ENCODE assay signal across 8 cellular contexts in the genomic region with DNA sequence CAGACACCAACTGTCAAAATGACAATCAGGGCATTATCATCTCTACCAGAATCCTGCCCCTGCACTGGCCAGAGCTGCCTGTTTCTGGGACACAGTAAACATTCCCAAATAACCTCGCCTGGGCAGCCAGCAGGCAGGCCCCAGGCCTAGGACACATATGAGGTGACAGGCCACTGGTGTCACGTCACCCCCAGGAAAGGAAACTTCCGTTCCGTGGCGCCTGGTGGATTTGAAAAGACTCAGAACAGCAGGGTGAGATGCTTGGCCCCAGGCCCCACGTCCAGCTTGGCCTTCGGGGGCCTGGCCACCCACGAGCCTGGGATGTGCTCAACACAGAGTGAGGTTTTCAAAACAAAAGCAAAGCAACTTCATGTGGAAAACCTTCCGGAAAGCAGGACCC. TPM values are rescaled to one million over a fixed set of nuclear protein-coding genes. Genes with fewer than 3 reads are reported as not detected.
DNase-seq lines count a peak whose midpoint lies in the region; ATAC-seq and TF ChIP-seq lines count a peak whose summit lies in the region.

No MANE protein-coding gene starts in this region.

- H3K27me3 Mint-ChIP-seq in HFFc6 (ENCODE audit: insufficient read depth) = peaks cover 9% of the 10 kb centered on the region

- TF ChIP-seq EP300 in esophagus muscularis mucosa (IDR thresholded peaks at IDR 0.05) = no peak

- no peaks in the 10 kb centered on the region for H3K4me1 Mint-ChIP-seq in HFFc6 (ENCODE audit: low read depth)

- DNase-seq in PC-3 = no peak
- no peak for DNase-seq in esophagus muscularis mucosa (ENCODE audit: extremely low spot score)
- DNase-seq in prostate gland (ENCODE audit: low spot score) = no peak
- no peak for DNase-seq in NCI-H2107 (lab: John Stamatoyannopoulos, UW)
- no peak for DNase-seq in HFFc6

- H3K79me2 ChIP-seq in DOHH2 (ENCODE audit: control insufficient read depth, low read length) = peaks cover 53% of the 10 kb centered on the region
- peaks cover 31% of the 10 kb centered on the region for H3K79me2 ChIP-seq in PC-3 (ENCODE audit: low read length)

- no peaks in the 10 kb centered on the region for H3K9me2 ChIP-seq in DOHH2 (replicated peaks; ENCODE audit: control insufficient read depth, low read length)
- no peaks in the 10 kb centered on the region for H3K9me2 ChIP-seq in PC-3 (replicated peaks; ENCODE audit: low read length)

- POLR2A ChIA-PET in PC-3 (lab: Charles Lee; ENCODE audit: unreplicated experiment) = no interaction called here

- H3K4me3 ChIP-seq in DOHH2 (ENCODE audit: low read length) (peak overlapping the region; percentile 69), PC-3 (ENCODE audit: low read length) (peak overlapping the region; percentile 64), esophagus muscularis mucosa (peak overlapping the region; percentile 76 to 89 (median 84)), prostate gland (peak overlapping the region; percentile 89 to 90)

- CTCF ChIA-PET in PC-3 (lab: Charles Lee) = no interaction called here

- H3K9me3 Mint-ChIP-seq in HFFc6 = no peaks in the 10 kb centered on the region; the same call in 1 of the 2 replicates

- H3K36me3 Mint-ChIP-seq in HFFc6 (ENCODE audit: low read depth) = no peaks in the 10 kb centered on the region

- intact Hi-C loops in PC-3 (cut with micrococcal nuclease) = no loop called here
- intact Hi-C loops in esophagus muscularis mucosa (cut with DNase I) = loop anchor here (10.0 kb wide), 1 partner anchor 52 kb away; no protein-coding TSS in a partner anchor
- intact Hi-C loops in prostate gland (cut with DNase I) = no loop called here

- H3K9me3 ChIP-seq in DOHH2 (ENCODE audit: control insufficient read depth, insufficient read depth, low read length) = no peaks in the 10 kb centered on the region
- H3K9me3 ChIP-seq in PC-3 (ENCODE audit: low read length) = no peaks in the 10 kb centered on the region
- no peaks in the 10 kb centered on the region for H3K9me3 ChIP-seq in esophagus muscularis mucosa
- H3K9me3 ChIP-seq in prostate gland = no peaks in the 10 kb centered on the region

- 50% methylated on average over 5 of the region's 9 CpGs for WGBS in esophagus muscularis mucosa
- WGBS in prostate gland = 52% methylated on average over 7 of the region's 9 CpGs

- H3K4me2 ChIP-seq in DOHH2 (ENCODE audit: low read length) (peak overlapping the region; percentile 77), PC-3 (ENCODE audit: low read length) (peak overlapping the region; percentile 83)

- H3K36me3 ChIP-seq in DOHH2 (ENCODE audit: control insufficient read depth, low read length) = no peaks in the 10 kb centered on the region
- H3K36me3 ChIP-seq in PC-3 (ENCODE audit: low read depth, low read length) = no peaks in the 10 kb centered on the region
- no peaks in the 10 kb centered on the region for H3K36me3 ChIP-seq in esophagus muscularis mucosa
- no peaks in the 10 kb centered on the region for H3K36me3 ChIP-seq in prostate gland

- ATAC-seq in PC-3 = no peak
- no peak for ATAC-seq in GM21515 (IDR thresholded peaks at IDR 0.05; ENCODE audit: unreplicated experiment)
- no peak for ATAC-seq in GM21737 (IDR thresholded peaks at IDR 0.05; ENCODE audit: unreplicated experiment)

- H3K4me1 ChIP-seq in DOHH2 (ENCODE audit: control insufficient read depth, low read length) = peaks cover 28% of the 10 kb centered on the region
- H3K4me1 ChIP-seq in PC-3 (ENCODE audit: insufficient read depth, low read length) = peaks cover 9% of the 10 kb centered on the region; the same call in 1 of the 2 replicates
- peaks cover 5 to 25% (median 22%) of the 10 kb centered on the region in 4 donors for H3K4me1 ChIP-seq in esophagus muscularis mucosa
- H3K4me1 ChIP-seq in prostate gland (replicated peaks) = peaks cover 7% of the 10 kb centered on the region

- no peak for TF ChIP-seq CTCF in DOHH2 (IDR thresholded peaks at IDR 0.05; ENCODE audit: low read depth, low read length, poor library complexity, severe bottlenecking)
- no peak for TF ChIP-seq CTCF in PC-3 (conservative IDR thresholded peaks at IDR 0.05; ENCODE audit: low read depth, low read length)
- no peak for TF ChIP-seq CTCF in esophagus muscularis mucosa (IDR thresholded peaks at IDR 0.05)
- TF ChIP-seq CTCF in prostate gland (IDR thresholded peaks at IDR 0.05) = no peak
- no peak for TF ChIP-seq CTCF in HFFc6 (IDR thresholded peaks at IDR 0.05)

- peaks cover 21% of the 10 kb centered on the region for H4K20me1 ChIP-seq in DOHH2 (ENCODE audit: control insufficient read depth, insufficient read depth, low read depth, low read length)
- H4K20me1 ChIP-seq in PC-3 (ENCODE audit: low read length) = peaks cover 3% of the 10 kb centered on the region; the same call in 1 of the 2 replicates

- no peak overlapping the region for H3K27ac ChIP-seq in DOHH2 (ENCODE audit: low read depth, low read length)
- H3K27ac ChIP-seq in PC-3 (ENCODE audit: low read length) = no peak overlapping the region
- peak overlapping the region in 2 of 4 donors; percentile 13 to 60 for H3K27ac ChIP-seq in esophagus muscularis mucosa (replicated peaks in 1 of 4)
- H3K27ac ChIP-seq in prostate gland = peak overlapping the region; percentile 66 to 78

- H3K27me3 ChIP-seq in DOHH2 (ENCODE audit: control insufficient read depth, low read length) (peaks cover 3% of the 10 kb centered on the region; the same call in 1 of the 2 replicates), PC-3 (ENCODE audit: low read length) (no peaks in the 10 kb centered on the region), esophagus muscularis mucosa (no peaks in the 10 kb centered on the region), prostate gland (replicated peaks; ENCODE audit: insufficient read depth) (no peaks in the 10 kb centered on the region)

- no peaks in the 10 kb centered on the region for H3F3A ChIP-seq in DOHH2 (ENCODE audit: control insufficient read depth, insufficient read depth)
- H3F3A ChIP-seq in PC-3 (ENCODE audit: low read length, unreplicated experiment) = no peaks in the 10 kb centered on the region

- peak overlapping the region; percentile 25 for H2AFZ ChIP-seq in PC-3 (ENCODE audit: low read length)

- H3K9ac ChIP-seq in PC-3 (ENCODE audit: low read length) = peak overlapping the region; percentile 15; the same call in 1 of the 2 replicates

- TSS peak; percentile 49 for BruUV-seq in PC-3 (replicated peaks; lab: Mats Ljungman, UMichigan)

- H3K4me3 Mint-ChIP-seq in HFFc6 = no peak overlapping the region

- no peak overlapping the region for H3K27ac Mint-ChIP-seq in HFFc6

- no peak for TF ChIP-seq POLR2A in esophagus muscularis mucosa (IDR thresholded peaks at IDR 0.05; ENCODE audit: low read depth)
- TF ChIP-seq POLR2A in prostate gland (IDR thresholded peaks at IDR 0.05) = no peak

RNA-seq across cellular contexts. Expression of gene SEMA4D, which starts 1.3 kb away (rescaled TPM):
- total RNA-seq in PC-3 (2014; rRNA removed) = 5.0 and 8.0 TPM in 2 replicates
- 10 to 100 TPM in 3 of 4 donors, 1 to 10 TPM in 1; 7.9 to 14.1 (median 10.6) TPM for total RNA-seq in esophagus muscularis mucosa
- total RNA-seq in prostate gland = 10 to 100 TPM; 17.1 to 52.7 TPM
- total RNA-seq in HFFc6 (2021; fragmentation: NEBNext Ultra II Directional; extraction: Animal tissue kit (Norgen Biotek cat#: 25700)) = not detected

Comparison
In these comparisons a context has a peak if more than half of its experiments do, and no peak if none do; other contexts are left out.
1. H3K27ac ChIP-seq: peak in prostate gland (2 of 2); none in DOHH2 (single experiment) and PC-3 (single experiment).
2. Peak in every context shown above with its lines, with median percentiles within 50 percentile points of each other: H3K4me3 ChIP-seq.